ENCODE assay signal across 9 cellular contexts in the genomic region with DNA sequence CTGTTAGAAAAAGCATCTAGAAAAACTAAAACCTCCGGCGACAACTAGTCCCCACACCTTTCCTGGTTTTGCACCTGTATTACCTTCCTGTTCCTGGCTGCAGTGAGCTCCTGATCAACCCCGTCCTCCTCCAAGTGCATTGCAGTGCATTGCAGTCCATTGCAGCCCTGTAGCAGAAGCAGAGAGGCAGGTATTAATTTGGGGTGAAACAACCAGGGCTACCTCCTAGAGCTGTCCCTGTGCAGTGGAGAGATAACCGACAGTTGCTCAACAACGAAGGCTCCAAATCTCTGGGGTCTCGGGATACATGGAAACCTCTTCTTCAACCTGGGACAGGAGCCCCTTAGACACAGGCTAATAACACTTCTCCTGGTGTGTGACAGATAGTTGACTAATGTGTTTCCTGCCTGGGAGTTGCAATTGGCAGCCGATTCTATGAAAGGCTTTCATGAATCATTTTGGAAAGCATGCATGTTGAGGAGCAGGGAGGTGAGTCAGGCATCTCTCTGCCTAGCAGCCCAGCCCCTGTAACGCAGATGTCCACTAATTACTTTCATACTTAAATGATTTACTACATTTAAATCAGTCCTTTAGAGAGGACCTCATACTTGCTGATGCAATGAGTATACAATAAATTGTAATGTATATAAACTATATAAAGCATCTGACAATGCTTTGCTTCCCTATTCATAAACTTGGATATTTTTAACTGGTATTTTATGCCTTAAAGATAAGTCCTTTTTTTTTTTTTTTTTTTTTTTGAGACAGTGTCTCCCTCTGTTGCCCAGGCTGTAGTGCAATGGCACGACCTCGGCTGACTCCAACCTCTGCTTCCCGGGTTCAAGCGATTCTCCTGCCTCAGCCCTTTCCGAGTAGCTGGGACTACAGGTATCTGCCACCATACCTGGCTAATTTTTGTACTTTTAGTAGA. TPM values are rescaled to one million over a fixed set of nuclear protein-coding genes. Genes with fewer than 3 reads are reported as not detected.
DNase-seq lines count a peak whose midpoint lies in the region; ATAC-seq, FAIRE-seq and TF ChIP-seq lines count a peak whose summit lies in the region.
"Had no signal": no experiment of that assay in that cellular context is flagged by ENCODE, and none has a peak within 500 bp of the region (broad histone marks: within the 10 kb centered on the region; RNA-seq: fewer than 3 reads in every experiment).

No MANE protein-coding gene starts in this region.

- peak; percentile 80 for ATAC-seq in K562
- ATAC-seq in GM21529 (IDR thresholded peaks at IDR 0.05; ENCODE audit: unreplicated experiment) = no peak
- ATAC-seq in GM19351 (IDR thresholded peaks at IDR 0.05; ENCODE audit: unreplicated experiment) = no peak
- ATAC-seq in activated CD4-positive, CD25-positive, alpha-beta regulatory T cell treated with anti-CD3 and anti-CD28 coated beads, Interleukin-2, amount 50 U/mL, for 24 hours = no peak

- FAIRE-seq in K562 (lab: Jason Lieb, UNC) = peak; percentile 15

- H3K27me3 Mint-ChIP-seq in Calu3 (ENCODE audit: unreplicated experiment) = no peaks in the 10 kb centered on the region

- no peaks in the 10 kb centered on the region for H3K36me3 Mint-ChIP-seq in Calu3 (ENCODE audit: insufficient read depth, unreplicated experiment)

- peak overlapping the region; percentile 7; the same call in 1 of the 2 replicates for H2AFZ ChIP-seq in K562 (ENCODE audit: low read depth, low read length)

- H4K20me1 ChIP-seq in K562 (replicated peaks; ENCODE audit: control insufficient read depth, insufficient read depth, low read length) = no peaks in the 10 kb centered on the region

- H3K4me1 ChIP-seq in K562 (replicated peaks in 1 of 2; ENCODE audit: control insufficient read depth in 2 of 2, insufficient read depth in 2 of 2, low read length in 2 of 2) = peaks cover 0 to 6% of the 10 kb centered on the region in 2 experiments; a peak in 1 of 5 replicates

- in situ Hi-C loops in K562 (cut with MboI) = no loop called here

- POLR2A ChIA-PET in K562 (lab: Yijun Ruan, JAX) = interaction anchor here (0.6 to 1.0 kb wide), 2 partner anchors 8 to 10 kb away, joined by 4 to 5 read pairs; no protein-coding TSS in a partner anchor

- BruUV-seq in Calu3 (replicated peaks; lab: Mats Ljungman, UMichigan) (no TSS peak), K562 (replicated peaks; lab: Mats Ljungman, UMichigan) (no TSS peak)

- CTCF ChIA-PET in Calu3 (lab: Charles Lee) (interaction anchor here (0.7 to 1.0 kb wide), 3 partner anchors 16 to 194 kb away, joined by 3 to 9 read pairs (median 7); no protein-coding TSS in a partner anchor), K562 (lab: Yijun Ruan, JAX; ENCODE audit: low intra/inter-chr PET ratio) (interaction anchor here (0.5 kb wide), 1 partner anchor 9 kb away, joined by 3 read pairs; no protein-coding TSS in a partner anchor)

- WGBS in K562 (ENCODE audit: insufficient coverage, low coverage, missing lambda C conversion rate) = 5% methylated on average over 13 of the region's 13 CpGs

- TF ChIP-seq EP300 in K562 (IDR thresholded peaks at IDR 0.05; ENCODE audit: low read length) = no peak

- H3K9ac ChIP-seq in K562 (ENCODE audit: insufficient read depth in 1 of 2, low read depth in 2 of 2, low read length in 2 of 2) = no peak overlapping the region

- no peaks in the 10 kb centered on the region for H3K36me3 ChIP-seq in K562 (ENCODE audit: control insufficient read depth, insufficient read depth, low read length)

- TF ChIP-seq RAD21 in K562 (CRISPR knock-in tag; conservative IDR thresholded peaks at IDR 0.05 in 1 of 2, IDR thresholded peaks at IDR 0.05 in 1 of 2) = no peak

- no peak overlapping the region for H3K4me3 ChIP-seq in K562

- no peaks in the 10 kb centered on the region for H3K9me3 ChIP-seq in K562 (replicated peaks; ENCODE audit: control insufficient read depth, insufficient read depth, low read depth, low read length)

- H3K9me3 Mint-ChIP-seq in Calu3 (ENCODE audit: low read depth, unreplicated experiment) = no peaks in the 10 kb centered on the region

- peak overlapping the region; percentile 26; the same call in 1 of the 2 replicates for H3K4me2 ChIP-seq in K562 (ENCODE audit: insufficient read depth, low read length)

- TF ChIP-seq POLR2A in K562 (conservative IDR thresholded peaks at IDR 0.05) = no peak

- no peaks in the 10 kb centered on the region for H3K79me2 ChIP-seq in K562 (ENCODE audit: control insufficient read depth, insufficient read depth, low read length)

- peaks cover 3 to 16% of the 10 kb centered on the region in 2 experiments; a peak in 3 of 5 replicates for H3K27me3 ChIP-seq in K562 (ENCODE audit: control insufficient read depth in 2 of 2, insufficient read depth in 2 of 2, low read length in 2 of 2)

- DNase-seq in Calu3 = peak; percentile 71
- peak; percentile 94 for DNase-seq in M059J (ENCODE audit: low read depth)
- DNase-seq in K562 (ENCODE audit: extremely low read depth in 1 of 4, low spot score in 3 of 4) = peak in 2 of 4 experiments; percentile 16 to 31
- peak; percentile 78 for DNase-seq in myocyte (ENCODE audit: low read depth)
- no peak for DNase-seq in NCI-H1092 treated with DMSO at 0.1 percent for 48 hours (lab: John Stamatoyannopoulos, UW)
- DNase-seq: activated CD4-positive, CD25-positive, alpha-beta regulatory T cell treated with anti-CD3 and anti-CD28 coated beads, Interleukin-2, amount 50 U/mL, for 72 hours had no signal

- H3K4me3 Mint-ChIP-seq in Calu3 (ENCODE audit: low read depth, unreplicated experiment) = no peak overlapping the region

- H3K27ac ChIP-seq in K562 (ENCODE audit: extremely low read depth, low read depth, low read length) = no peak overlapping the region; the same call in 2 of the 3 replicates

- peaks cover 17% of the 10 kb centered on the region for H3K4me1 Mint-ChIP-seq in Calu3 (ENCODE audit: low read depth, unreplicated experiment)

- intact Hi-C loops in Calu3 (cut with micrococcal nuclease; ENCODE audit: unreplicated experiment) = loop anchor here (5.0 kb wide), 1 partner anchor 135 kb away; no protein-coding TSS in a partner anchor
- intact Hi-C loops in K562 (cut with micrococcal nuclease) = loop anchor here (10.0 kb wide), 1 partner anchor 698 kb away; no protein-coding TSS in a partner anchor

- peak overlapping the region; percentile 84 for H3K27ac Mint-ChIP-seq in Calu3 (ENCODE audit: unreplicated experiment)

- H3K9me1 ChIP-seq in K562 (ENCODE audit: control insufficient read depth, insufficient read depth, low read length) = no peaks in the 10 kb centered on the region

- TF ChIP-seq CTCF in Calu3 (IDR thresholded peaks at IDR 0.05; ENCODE audit: unreplicated experiment) (no peak), K562 (IDR thresholded peaks at IDR 0.05 in 2 of 3, conservative IDR thresholded peaks at IDR 0.05 in 1 of 3; ENCODE audit: insufficient read depth in 2 of 3, low read depth in 1 of 3, low read length in 3 of 3) (no peak)

TF ChIP-seq in K562, 482 proteins besides CTCF, POLR2A, EP300 and RAD21 (continues in another document):
- TF ChIP-seq, protein P1, sequence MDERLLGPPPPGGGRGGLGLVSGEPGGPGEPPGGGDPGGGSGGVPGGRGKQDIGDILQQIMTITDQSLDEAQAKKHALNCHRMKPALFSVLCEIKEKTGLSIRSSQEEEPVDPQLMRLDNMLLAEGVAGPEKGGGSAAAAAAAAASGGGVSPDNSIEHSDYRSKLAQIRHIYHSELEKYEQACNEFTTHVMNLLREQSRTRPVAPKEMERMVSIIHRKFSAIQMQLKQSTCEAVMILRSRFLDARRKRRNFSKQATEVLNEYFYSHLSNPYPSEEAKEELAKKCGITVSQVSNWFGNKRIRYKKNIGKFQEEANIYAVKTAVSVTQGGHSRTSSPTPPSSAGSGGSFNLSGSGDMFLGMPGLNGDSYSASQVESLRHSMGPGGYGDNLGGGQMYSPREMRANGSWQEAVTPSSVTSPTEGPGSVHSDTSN (CRISPR knock-in tag; IDR thresholded peaks at IDR 0.05; ENCODE audit: low read depth) = no peak
- TF ChIP-seq, protein P1 (tag; conservative IDR thresholded peaks at IDR 0.05; ENCODE audit: low read depth) = peak; percentile 74
- TF ChIP-seq CEBPG (CRISPR knock-in tag; IDR thresholded peaks at IDR 0.05) = peak; percentile 58; the same call in 1 of the 2 replicates
- TF ChIP-seq CEBPG (tag; conservative IDR thresholded peaks at IDR 0.05 in 1 of 2, IDR thresholded peaks at IDR 0.05 in 1 of 2) = peak; percentile 64 to 96

RNA-seq across cellular contexts. Expression of a gene that starts 59.0 kb away (rescaled TPM):
- total RNA-seq in Calu3 (2022) (76.1 and 111 TPM in 2 replicates), K562 (2014; rRNA removed) (not detected in 2 replicates), K562 (2014; rRNA removed; fragmentation: Illumina TruSeq; extraction: Trizol) (not detected in 2 replicates), K562 (2015; rRNA removed; fragmentation: Illumina TruSeq; extraction: Trizol) (not detected in 2 replicates), K562 (2021) (not detected in 2 replicates), myocyte (not detected in 2 replicates)
- 0.17 TPM in 1 of 2 replicates, not detected in the other for total RNA-seq in M059J (2014; rRNA removed; shearing (Covaris generic))
- not detected in 2 replicates for total RNA-seq in K562 (2011; cell fraction: chromatin; rRNA removed; ENCODE audit: low replicate concordance)
- total RNA-seq in K562 (2011; cell fraction: nucleolus; rRNA removed) = not detected in 2 replicates
- not detected in 2 replicates for total RNA-seq in K562 (2011; cell fraction: nucleoplasm; rRNA removed)
- polyA plus RNA-seq in K562 (2011; rRNA removed) (not detected in 2 replicates), K562 (2014; fragmentation: Illumina TruSeq; extraction: Trizol) (not detected in 2 replicates), K562 (2014; fragmentation: Nextera tagmentation; extraction: Ambion mirVana) (not detected), K562 (2014; rRNA removed) (not detected in 2 replicates)
- polyA plus RNA-seq in K562 (2011; cell fraction: cytosol; rRNA removed) = not detected in 2 replicates
- not detected in 2 replicates for polyA plus RNA-seq in K562 (2011; cell fraction: nucleus; rRNA removed)
- polyA plus RNA-seq in K562 (2012) = not detected in 2 replicates
- polyA minus RNA-seq in K562 (2011; rRNA and poly(A)+ RNA removed) = not detected in 2 replicates
- polyA minus RNA-seq in K562 (2011; cell fraction: cytosol; rRNA and poly(A)+ RNA removed) = not detected in 2 replicates
- polyA minus RNA-seq in K562 (2011; cell fraction: nucleus; rRNA and poly(A)+ RNA removed) = not detected in 2 replicates
- 1.1 TPM for polyA plus RNA-seq in myocyte (2012)

Comparison
In these comparisons a context has a peak if more than half of its experiments do, and no peak if none do; other contexts are left out.
1. RNA of a gene that starts 59.0 kb away (total RNA-seq): 76.1 to 111 TPM in Calu3; 0.17 TPM in M059J, not detected in K562 and not detected in myocyte; every median in the first group is over 10 times any median in the second.